25 cellular contexts compared by ENCODE assay signal in the genomic region with DNA sequence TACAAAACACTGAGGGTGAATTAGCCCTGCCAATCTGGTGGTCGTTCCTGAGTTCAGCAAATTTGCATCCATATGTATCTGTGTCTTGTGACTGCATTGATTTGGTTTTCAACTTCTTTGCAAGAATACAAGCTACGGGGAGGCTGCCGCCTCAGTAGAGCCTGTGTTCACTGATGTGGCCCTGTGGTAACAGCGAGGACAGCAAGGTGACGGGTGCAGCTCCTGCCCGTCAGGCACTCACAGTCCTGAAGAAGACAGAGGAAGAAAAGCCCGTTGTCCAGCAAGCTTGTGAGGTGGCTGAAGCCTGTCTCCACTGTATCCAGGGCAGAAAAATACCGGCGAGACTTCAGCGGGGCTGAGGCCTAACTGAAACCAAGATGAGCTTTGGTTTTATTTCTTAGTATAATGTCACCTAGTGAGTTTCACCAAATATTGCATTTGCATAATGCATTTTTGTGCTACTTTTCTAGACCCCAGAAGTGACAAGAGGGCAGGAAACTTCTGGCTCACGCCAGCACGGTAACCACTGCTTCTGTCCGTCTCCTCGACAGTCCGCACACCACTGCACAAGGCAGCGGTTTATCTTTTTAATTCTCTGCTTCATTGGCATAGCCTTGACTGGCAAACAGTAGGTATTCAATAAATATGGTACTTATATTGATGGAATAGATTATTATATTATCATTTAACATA.
"Had no signal": no experiment of that assay in that cellular context is flagged by ENCODE, and none has a peak within 500 bp of the region (broad histone marks: within the 10 kb centered on the region; RNA-seq: fewer than 3 reads in every experiment).

No MANE protein-coding gene starts in this region.

- H3K4me3 ChIP-seq: left lung, lower lobe of right lung, pancreas, prostate gland, sigmoid colon, spleen, tibial nerve, uterus had no signal

- FAIRE-seq: islet of Langerhans, kidney, pancreas, small intestine had no signal

- H3K27me3 Mint-ChIP-seq: stimulated activated naive CD8-positive, alpha-beta T cell treated with anti-CD3 and anti-CD28 coated beads, Interleukin-15, Interleukin-2, amounts not matched to agents 100 ng/mL and 50 ng/mL, for 24 hours had no signal

- H3K27me3 ChIP-seq: left lung, pancreas, sigmoid colon, tibial nerve, uterus had no signal

- H3K36me3 ChIP-seq: left lung, lower lobe of right lung, pancreas, prostate gland, sigmoid colon, spleen, tibial nerve, uterus had no signal

- H3K27ac ChIP-seq: left lung, lower lobe of right lung, pancreas, prostate gland, sigmoid colon, spleen, tibial nerve, uterus had no signal

- DNase-seq: hippocampal formation; kidney; left colon; left lung; lower lobe of right lung; mammary epithelial cell; mesenchymal stem cell; naive thymus-derived CD8-positive, alpha-beta T cell; nucleus accumbens; pancreas; posterior cingulate gyrus; retina; right cardiac atrium; sigmoid colon; small intestine; spleen; stimulated activated CD4-positive, alpha-beta T cell treated with anti-CD3 and anti-CD28 coated beads, Interleukin-4, amount 100 ng/mL, for 24 hours; stimulated activated naive CD4-positive, alpha-beta T cell; uterus had no signal

- H3K9me3 ChIP-seq: lower lobe of right lung, pancreas, prostate gland, sigmoid colon, spleen, tibial nerve, uterus had no signal

- H3K27ac Mint-ChIP-seq: naive thymus-derived CD8-positive, alpha-beta T cell; stimulated activated effector memory CD8-positive, alpha-beta T cell treated with anti-CD3 and anti-CD28 coated beads, Interleukin-12 subunit alpha, Interleukin-12 subunit beta, amount 100 ng/mL, for 72 hours; stimulated activated naive CD8-positive, alpha-beta T cell treated with anti-CD3 and anti-CD28 coated beads, Interleukin-15, Interleukin-2, amounts not matched to agents 100 ng/mL and 50 ng/mL, for 24 hours; type B pancreatic cell had no signal

- H3K9me3 Mint-ChIP-seq: type B pancreatic cell had no signal

- H3K4me3 Mint-ChIP-seq: naive thymus-derived CD8-positive, alpha-beta T cell; stimulated activated effector memory CD8-positive, alpha-beta T cell treated with anti-CD3 and anti-CD28 coated beads, Interleukin-12 subunit alpha, Interleukin-12 subunit beta, amount 100 ng/mL, for 72 hours; stimulated activated naive CD8-positive, alpha-beta T cell treated with anti-CD3 and anti-CD28 coated beads, Interleukin-15, Interleukin-2, amounts not matched to agents 100 ng/mL and 50 ng/mL, for 24 hours; type B pancreatic cell had no signal

- H3K4me1 ChIP-seq: left lung, prostate gland, sigmoid colon, spleen, tibial nerve, uterus had no signal

- H3K36me3 Mint-ChIP-seq: stimulated activated effector memory CD8-positive, alpha-beta T cell treated with anti-CD3 and anti-CD28 coated beads, Interleukin-12 subunit alpha, Interleukin-12 subunit beta, amount 100 ng/mL, for 72 hours; type B pancreatic cell had no signal

- ATAC-seq: left colon; left lung; lower lobe of right lung; naive thymus-derived CD8-positive, alpha-beta T cell; right cardiac atrium; stimulated activated effector memory CD8-positive, alpha-beta T cell treated with anti-CD3 and anti-CD28 coated beads, Interleukin-12 subunit alpha, Interleukin-12 subunit beta, amount 100 ng/mL, for 72 hours had no signal
